ENCODE assay signal across 11 cellular contexts in the genomic region with DNA sequence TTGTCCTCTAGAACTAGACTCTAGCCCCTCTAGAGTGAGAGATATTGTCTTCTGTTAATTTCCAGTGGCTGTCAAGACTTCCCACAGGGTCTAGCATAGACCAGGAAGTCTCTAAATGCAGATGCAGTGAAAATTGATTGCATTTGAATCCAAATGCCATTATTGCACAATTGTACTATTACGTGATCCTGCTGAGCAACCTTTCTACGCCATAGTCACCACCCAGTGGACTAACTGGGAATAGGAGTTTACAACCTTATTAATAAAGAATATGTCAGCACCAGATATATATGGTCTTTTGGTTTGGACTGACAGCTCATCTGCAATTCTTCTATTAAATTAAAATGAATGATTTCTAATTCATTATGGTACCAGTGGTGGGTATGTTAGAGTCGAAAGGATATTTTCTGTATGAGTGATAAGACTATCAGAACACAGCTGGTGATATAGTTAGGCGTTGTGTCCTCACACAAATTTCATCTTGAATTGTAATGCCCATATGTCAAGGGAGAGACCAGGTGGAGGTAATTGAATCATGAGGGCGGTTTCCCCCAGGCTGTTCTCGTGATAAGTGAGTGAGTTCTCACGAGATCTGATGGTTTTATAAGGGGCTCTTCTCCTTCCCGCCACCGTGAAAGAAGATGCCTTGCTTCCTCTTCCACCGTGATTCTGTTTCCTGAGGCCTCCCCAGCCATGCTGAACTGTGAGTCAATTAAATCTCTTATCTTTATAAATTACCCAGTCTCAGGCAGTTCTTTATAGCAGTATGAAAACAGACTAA.
DNase-seq lines count a peak whose midpoint lies in the region; ATAC-seq and TF ChIP-seq lines count a peak whose summit lies in the region.
"Had no signal": no experiment of that assay in that cellular context is flagged by ENCODE, and none has a peak within 500 bp of the region (broad histone marks: within the 10 kb centered on the region; RNA-seq: fewer than 3 reads in every experiment).

No MANE protein-coding gene starts in this region.

- no peaks in the 10 kb centered on the region for H3K27me3 Mint-ChIP-seq in Calu3 (ENCODE audit: unreplicated experiment)

- H3K79me2 ChIP-seq in OCI-LY7 (ENCODE audit: insufficient read depth, low read depth, low read length), result no peaks in the 10 kb centered on the region

- no TSS peak for BruUV-seq in Calu3 (replicated peaks; lab: Mats Ljungman, UMichigan)
- BruUV-seq in OCI-LY7 (replicated peaks; lab: Mats Ljungman, UMichigan), result no TSS peak

- CTCF ChIA-PET in Calu3 (lab: Charles Lee) (interaction anchor here (0.8 to 1.5 kb wide), 2 partner anchors 126 to 154 kb away, joined by 3 to 11 read pairs; no protein-coding TSS in a partner anchor), OCI-LY7 (lab: Charles Lee; ENCODE audit: unreplicated experiment) (no interaction called here)

- H3K36me3 Mint-ChIP-seq in Calu3 (ENCODE audit: insufficient read depth, unreplicated experiment), result no peaks in the 10 kb centered on the region

- peak; percentile 75 for ATAC-seq in foreskin keratinocyte
- ATAC-seq in GM21515 (IDR thresholded peaks at IDR 0.05; ENCODE audit: unreplicated experiment), result no peak

- H3K9me3 Mint-ChIP-seq in Calu3 (ENCODE audit: low read depth, unreplicated experiment), result no peaks in the 10 kb centered on the region

- peaks cover 24% of the 10 kb centered on the region for H3K4me1 Mint-ChIP-seq in Calu3 (ENCODE audit: low read depth, unreplicated experiment)

- H3K4me2 ChIP-seq in OCI-LY7 (ENCODE audit: low read length), result no peak overlapping the region

- DNase-seq in Calu3 (peak; percentile 57), HPDE6-E6E7 (ENCODE audit: extremely low spot score) (peak; percentile 25), OCI-LY7 (ENCODE audit: low spot score) (no peak), foreskin keratinocyte (peak in 1 of 2 donors; percentile 25), foreskin melanocyte (no peak), retina (no peak), NCI-H2081 treated with DMSO at 0.1 percent for 48 hours (lab: John Stamatoyannopoulos, UW) (no peak)
- DNase-seq: GOT3 had no signal

- intact Hi-C loops in Calu3 (cut with micrococcal nuclease; ENCODE audit: unreplicated experiment) (loop anchor here (1.0 to 5.0 kb wide), 4 partner anchors 9 to 710 kb away; no protein-coding TSS in a partner anchor), OCI-LY7 (cut with micrococcal nuclease; ENCODE audit: unreplicated experiment) (no loop called here)

- H3K4me3 Mint-ChIP-seq in Calu3 (ENCODE audit: low read depth, unreplicated experiment), result no peak overlapping the region

- no peaks in the 10 kb centered on the region for H3K9me2 ChIP-seq in OCI-LY7 (ENCODE audit: insufficient read depth, low read length)

- no peak overlapping the region for H3K4me3 ChIP-seq in OCI-LY7 (ENCODE audit: low read depth, low read length, poor library complexity, severe bottlenecking)
- H3K4me3 ChIP-seq: esophagus muscularis mucosa, tibial nerve had no signal

- no peak overlapping the region for H2AFZ ChIP-seq in OCI-LY7 (ENCODE audit: low read length)

- no peak overlapping the region for H3K27ac ChIP-seq in OCI-LY7 (ENCODE audit: low read depth, low read length, poor library complexity, severe bottlenecking)
- H3K27ac ChIP-seq in foreskin keratinocyte, result no peak overlapping the region
- H3K27ac ChIP-seq: esophagus muscularis mucosa, tibial nerve had no signal

- peak; percentile 61 for TF ChIP-seq CTCF in Calu3 (IDR thresholded peaks at IDR 0.05; ENCODE audit: unreplicated experiment)
- TF ChIP-seq CTCF in OCI-LY7 (conservative IDR thresholded peaks at IDR 0.05; ENCODE audit: low read length), result peak; percentile 50
- TF ChIP-seq CTCF in foreskin keratinocyte (conservative IDR thresholded peaks at IDR 0.05), result peak; percentile 70

- H3K4me1 ChIP-seq in OCI-LY7 (ENCODE audit: insufficient read depth, low read length, poor library complexity, severe bottlenecking), result no peaks in the 10 kb centered on the region
- H3K4me1 ChIP-seq in foreskin keratinocyte, result no peaks in the 10 kb centered on the region
- H3K4me1 ChIP-seq: esophagus muscularis mucosa, tibial nerve had no signal

- no peaks in the 10 kb centered on the region for H3K36me3 ChIP-seq in OCI-LY7 (ENCODE audit: insufficient read depth, low read length)
- H3K36me3 ChIP-seq: esophagus muscularis mucosa, tibial nerve had no signal

- peaks cover 6% of the 10 kb centered on the region for H3K27me3 ChIP-seq in foreskin keratinocyte
- H3K27me3 ChIP-seq: esophagus muscularis mucosa, tibial nerve had no signal

- H3K27ac Mint-ChIP-seq in Calu3 (ENCODE audit: unreplicated experiment), result no peak overlapping the region

- POLR2A ChIA-PET in OCI-LY7 (lab: Charles Lee), result no interaction called here

- H3K9me3 ChIP-seq in OCI-LY7 (ENCODE audit: low read length), result no peaks in the 10 kb centered on the region
- H3K9me3 ChIP-seq: esophagus muscularis mucosa, tibial nerve had no signal

- H4K20me1 ChIP-seq in OCI-LY7 (ENCODE audit: insufficient read depth, low read length), result no peaks in the 10 kb centered on the region

Comparison
In these comparisons a context has a peak if more than half of its experiments do, and no peak if none do; other contexts are left out.
1. DNase-seq: peak in Calu3 (single experiment) and HPDE6-E6E7 (single experiment); none in OCI-LY7 (single experiment), foreskin melanocyte (single experiment), retina (single experiment) and NCI-H2081 treated with DMSO at 0.1 percent for 48 hours (single experiment).
2. Peak in every context shown above with its lines, with median percentiles within 50 percentile points of each other: CTCF ChIP-seq.